Comparison of ENCODE assay signal across 9 cellular contexts in genomic region chr9:13213337-13213736, GRCh38.
DNase-seq lines count a peak whose midpoint lies in the region; ATAC-seq, FAIRE-seq and TF ChIP-seq lines count a peak whose summit lies in the region.
"Had no signal": no experiment of that assay in that cellular context is flagged by ENCODE, and none has a peak within 500 bp of the region (broad histone marks: within the 10 kb centered on the region; RNA-seq: fewer than 3 reads in every experiment).

No MANE protein-coding gene starts in this region.

- no peak for TF ChIP-seq EP300 in ovary (IDR thresholded peaks at IDR 0.05)

- no peak overlapping the region for H3K27ac ChIP-seq in dorsolateral prefrontal cortex
- no peak overlapping the region for H3K27ac ChIP-seq in ovary

- TF ChIP-seq CTCF in dorsolateral prefrontal cortex (IDR thresholded peaks at IDR 0.05 in 54 of 56, conservative IDR thresholded peaks at IDR 0.05 in 2 of 56; ENCODE audit: low read depth in 1 of 56, partially characterized antibody in 56 of 56) (peak in 54 of 56 donors; percentile 15 to 74 (median 44)), ovary (IDR thresholded peaks at IDR 0.05) (peak in 2 of 3 donors; percentile 22 to 42)

- no peak for TF ChIP-seq POLR2A in ovary (IDR thresholded peaks at IDR 0.05)

- peak; percentile 48 for FAIRE-seq in G401.6 (lab: Jason Lieb, UNC)

- in situ Hi-C loops in KBM-7 (cut with MboI; ENCODE audit: low pct_unique_long_range_greater_than_20kb, low sequenced_read_pairs), result no loop called here

- H3K9me3 ChIP-seq in ovary, result no peaks in the 10 kb centered on the region

- peak; percentile 52 for DNase-seq in NCI-H1694 treated with DMSO at 0.1 percent for 48 hours (lab: John Stamatoyannopoulos, UW)
- no peak for DNase-seq in dorsolateral prefrontal cortex
- no peak for DNase-seq in ovary
- DNase-seq in KBM-7, result no peak
- DNase-seq: activated naive CD8-positive, alpha-beta T cell treated with anti-CD3 and anti-CD28 coated beads, Interleukin-2, amount 10 ng/mL, durations not matched to agents 7 days and 5 days; left cardiac atrium had no signal

- ATAC-seq in GM21619 (IDR thresholded peaks at IDR 0.05; ENCODE audit: unreplicated experiment) (no peak), GM19023 (IDR thresholded peaks at IDR 0.05; ENCODE audit: unreplicated experiment) (no peak)
- ATAC-seq: left cardiac atrium had no signal

- no peaks in the 10 kb centered on the region for H3K4me1 ChIP-seq in ovary (ENCODE audit: insufficient read depth)

- intact Hi-C loops in dorsolateral prefrontal cortex (cut with DNase I) (loop anchor here (10.0 kb wide), 2 partner anchors 1211 to 1221 kb away; no protein-coding TSS in a partner anchor), ovary (cut with DNase I) (no loop called here)

- H3K4me3 ChIP-seq in dorsolateral prefrontal cortex (no peak overlapping the region), ovary (no peak overlapping the region)

- H3K27me3 ChIP-seq in dorsolateral prefrontal cortex (no peaks in the 10 kb centered on the region), ovary (no peaks in the 10 kb centered on the region)

- WGBS in ovary, 3 donors, result 85 to 94% (median 85%) methylated on average over 1 of the region's 1 CpG

- no peaks in the 10 kb centered on the region for H3K36me3 ChIP-seq in ovary

Comparison
In these comparisons a context has a peak if more than half of its experiments do, and no peak if none do; other contexts are left out.
1. intact Hi-C loops: an anchor here in dorsolateral prefrontal cortex (10.0 kb wide); none called in ovary.